In the genomic region with DNA sequence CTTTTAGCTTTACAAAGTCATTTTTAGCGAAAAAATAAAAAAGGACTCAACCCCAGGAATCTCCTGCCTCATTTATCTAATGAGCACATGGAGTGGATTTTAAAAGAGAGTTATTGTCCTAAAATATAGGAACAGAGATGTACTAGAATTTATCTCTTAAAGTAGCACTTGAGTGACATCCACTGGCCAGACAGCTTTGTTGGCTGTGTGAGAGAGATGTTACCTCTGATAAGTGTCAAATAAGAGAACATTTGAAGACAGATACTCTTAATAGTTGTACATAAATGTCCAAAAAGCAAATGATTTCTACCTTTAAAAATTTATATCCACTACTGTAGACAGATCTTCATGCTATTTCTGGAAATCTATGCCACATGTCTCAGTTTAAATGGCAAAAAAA, we compare ENCODE assay signal across 8 cellular contexts. TPM values are rescaled to one million over a fixed set of nuclear protein-coding genes. Genes with fewer than 3 reads are reported as not detected.
DNase-seq lines count a peak whose midpoint lies in the region; ATAC-seq and TF ChIP-seq lines count a peak whose summit lies in the region.

No MANE protein-coding gene starts in this region.

- H3K27me3 ChIP-seq in testis, result no peaks in the 10 kb centered on the region

- no peaks in the 10 kb centered on the region for H3K36me3 ChIP-seq in testis (ENCODE audit: low read depth, missing control alignments)

- H3K4me1 ChIP-seq in testis, result no peaks in the 10 kb centered on the region

- H3K9me3 ChIP-seq in testis, result no peaks in the 10 kb centered on the region

- intact Hi-C loops in testis (cut with DNase I; ENCODE audit: low total_unique reads) (no loop called here), head of caudate nucleus (cut with DNase I) (no loop called here)

- ATAC-seq in GM21526 (IDR thresholded peaks at IDR 0.05; ENCODE audit: low FRiP score, unreplicated experiment) (no peak), HG02885 (IDR thresholded peaks at IDR 0.05; ENCODE audit: poor library complexity, unreplicated experiment) (no peak)

- no peak overlapping the region for H3K27ac ChIP-seq in testis

- H3K4me3 ChIP-seq in epithelial cell of esophagus (ENCODE audit: low read length) (no peak overlapping the region), testis (no peak overlapping the region)

- TF ChIP-seq POLR2A in testis (IDR thresholded peaks at IDR 0.05), result no peak

- TF ChIP-seq CTCF in epithelial cell of esophagus (IDR thresholded peaks at IDR 0.05; ENCODE audit: insufficient read depth, low read depth, low read length, missing control alignments), result peak; percentile 50
- no peak for TF ChIP-seq CTCF in testis (IDR thresholded peaks at IDR 0.05)

- WGBS in testis, 2 donors, result 79 to 94% methylated on average over 1 of the region's 1 CpG

- DNase-seq in SIG-M5 treated with dmso at 0.1 percent for 504 hours (lab: John Stamatoyannopoulos, UW; ENCODE audit: unreplicated experiment), result peak; percentile 57
- no peak for DNase-seq in SIG-M5 (lab: John Stamatoyannopoulos, UW)
- DNase-seq in NCI-H526 treated with DMSO at 0.1 percent for 48 hours (lab: John Stamatoyannopoulos, UW), result peak; percentile 2
- peak; percentile 62 for DNase-seq in epithelial cell of esophagus (ENCODE audit: low read depth)
- DNase-seq in testis, result peak; percentile 51
- no peak for DNase-seq in head of caudate nucleus

RNA-seq across cellular contexts. Expression of gene MFSD1, which starts 12.3 kb away (rescaled TPM):
- 10 to 100 TPM; 30.6 to 33.9 TPM for total RNA-seq in testis
- polyA plus RNA-seq in testis (ENCODE audit: insufficient read depth, low read depth, low replicate concordance), result 32.3 TPM

RNA-seq across cellular contexts. Expression of gene RARRES1, which starts 57.3 kb away (rescaled TPM):
- total RNA-seq in testis, result under 1 TPM; 0.24 to 0.31 TPM
- 9.7 TPM for polyA plus RNA-seq in testis (ENCODE audit: insufficient read depth, low read depth, low replicate concordance)

Comparison
In these comparisons a context has a peak if more than half of its experiments do, and no peak if none do; other contexts are left out.
1. DNase-seq: peak in SIG-M5 treated with dmso at 0.1 percent for 504 hours (single experiment), NCI-H526 treated with DMSO at 0.1 percent for 48 hours (single experiment), epithelial cell of esophagus (single experiment) and testis (single experiment); none in SIG-M5 (single experiment) and head of caudate nucleus (0 of 42).